ENCODE assay signal across 20 cellular contexts in genomic region chr3:183958226-183958625, GRCh38. TPM values are rescaled to one million over a fixed set of nuclear protein-coding genes. Genes with fewer than 3 reads are reported as not detected.
A peak's percentile ranks its signal among the peaks of the same experiment; 100 is the strongest.
DNase-seq lines count a peak whose midpoint lies in the region; ATAC-seq and TF ChIP-seq lines count a peak whose summit lies in the region.
"Had no signal": no experiment of that assay in that cellular context is flagged by ENCODE, and none has a peak within 500 bp of the region (broad histone marks: within the 10 kb centered on the region; RNA-seq: fewer than 3 reads in every experiment).

No MANE protein-coding gene starts in this region.

- H3K4me1 ChIP-seq in colonic mucosa (no peaks in the 10 kb centered on the region), left lung (no peaks in the 10 kb centered on the region), stomach (peaks cover 0 to 7% (median 0%) of the 10 kb centered on the region in 4 donors), testis (no peaks in the 10 kb centered on the region)

- no peak for TF ChIP-seq POLR2A in stomach (IDR thresholded peaks at IDR 0.05)
- no peak for TF ChIP-seq POLR2A in testis (IDR thresholded peaks at IDR 0.05)

- TF ChIP-seq CTCF in colonic mucosa (IDR thresholded peaks at IDR 0.05) (no peak), left lung (IDR thresholded peaks at IDR 0.05) (no peak), stomach (IDR thresholded peaks at IDR 0.05) (no peak), testis (IDR thresholded peaks at IDR 0.05) (no peak)

- peak overlapping the region; percentile 61 for H3K27ac ChIP-seq in colonic mucosa
- no peak overlapping the region for H3K27ac ChIP-seq in left lung
- H3K27ac ChIP-seq in stomach = peak overlapping the region; percentile 50 to 86 (median 78)
- H3K27ac ChIP-seq in testis = no peak overlapping the region
- H3K27ac ChIP-seq: 22Rv1, HL-60 had no signal

- no peak overlapping the region for H3K4me3 ChIP-seq in colonic mucosa
- H3K4me3 ChIP-seq in left lung = no peak overlapping the region
- H3K4me3 ChIP-seq in stomach = no peak overlapping the region
- H3K4me3 ChIP-seq in testis = no peak overlapping the region

- H3K4me1 Mint-ChIP-seq in activated naive CD8-positive, alpha-beta T cell treated with anti-CD3 and anti-CD28 coated beads, Interleukin-2, amount 50 U/mL, for 24 hours = peaks cover 2% of the 10 kb centered on the region
- H3K4me1 Mint-ChIP-seq in activated naive CD8-positive, alpha-beta T cell treated with anti-CD3 and anti-CD28 coated beads for 36 hours = no peaks in the 10 kb centered on the region
- H3K4me1 Mint-ChIP-seq: B cell had no signal

- no peak overlapping the region for H3K4me3 Mint-ChIP-seq in activated naive CD8-positive, alpha-beta T cell treated with anti-CD3 and anti-CD28 coated beads, Interleukin-2, amount 50 U/mL, for 24 hours
- H3K4me3 Mint-ChIP-seq in activated naive CD8-positive, alpha-beta T cell treated with anti-CD3 and anti-CD28 coated beads for 36 hours = no peak overlapping the region
- H3K4me3 Mint-ChIP-seq: B cell; CD4-positive, alpha-beta T cell; IgD-negative memory B cell had no signal

- intact Hi-C loops in colonic mucosa (cut with DNase I) = no loop called here
- intact Hi-C loops in left lung (cut with DNase I) = no loop called here
- intact Hi-C loops in stomach (cut with DNase I; ENCODE audit: low total_unique reads) = no loop called here
- intact Hi-C loops in testis (cut with DNase I; ENCODE audit: low total_unique reads) = no loop called here

- no peaks in the 10 kb centered on the region for H3K27me3 ChIP-seq in colonic mucosa
- no peaks in the 10 kb centered on the region for H3K27me3 ChIP-seq in left lung
- no peaks in the 10 kb centered on the region for H3K27me3 ChIP-seq in stomach
- no peaks in the 10 kb centered on the region for H3K27me3 ChIP-seq in testis

- peak overlapping the region in 1 of 2 donors; percentile 28 for H3K9ac ChIP-seq in colonic mucosa (ENCODE audit: low read depth in 2 of 2, low read length in 2 of 2)

- peak overlapping the region; percentile 7 for H3K27ac Mint-ChIP-seq in activated naive CD8-positive, alpha-beta T cell treated with anti-CD3 and anti-CD28 coated beads, Interleukin-2, amount 50 U/mL, for 24 hours
- no peak overlapping the region for H3K27ac Mint-ChIP-seq in activated naive CD8-positive, alpha-beta T cell treated with anti-CD3 and anti-CD28 coated beads for 36 hours
- H3K27ac Mint-ChIP-seq: B cell; CD4-positive, alpha-beta T cell; IgD-negative memory B cell had no signal

- H3K27me3 Mint-ChIP-seq in activated naive CD8-positive, alpha-beta T cell treated with anti-CD3 and anti-CD28 coated beads, Interleukin-2, amount 50 U/mL, for 24 hours = no peaks in the 10 kb centered on the region
- no peaks in the 10 kb centered on the region for H3K27me3 Mint-ChIP-seq in activated naive CD8-positive, alpha-beta T cell treated with anti-CD3 and anti-CD28 coated beads for 36 hours
- H3K27me3 Mint-ChIP-seq: B cell; CD4-positive, alpha-beta T cell; IgD-negative memory B cell had no signal

- 33 to 66% (median 45%) methylated on average over 3 of the region's 3 CpGs for WGBS in stomach, 5 donors
- 87 to 90% methylated on average over 3 of the region's 3 CpGs for WGBS in testis, 2 donors

- H3K9me3 ChIP-seq in colonic mucosa = no peaks in the 10 kb centered on the region
- H3K9me3 ChIP-seq in left lung = no peaks in the 10 kb centered on the region
- no peaks in the 10 kb centered on the region for H3K9me3 ChIP-seq in stomach
- no peaks in the 10 kb centered on the region for H3K9me3 ChIP-seq in testis

- TF ChIP-seq EP300 in stomach (IDR thresholded peaks at IDR 0.05) = no peak

- no peak for DNase-seq in activated naive CD8-positive, alpha-beta T cell treated with anti-CD3 and anti-CD28 coated beads, Interleukin-2, amount 50 U/mL, for 24 hours
- DNase-seq in activated naive CD8-positive, alpha-beta T cell treated with anti-CD3 and anti-CD28 coated beads for 36 hours = no peak
- no peak for DNase-seq in colonic mucosa
- no peak for DNase-seq in left lung
- DNase-seq in stomach = no peak
- no peak for DNase-seq in testis
- no peak for DNase-seq in activated naive CD4-positive, alpha-beta T cell (lab: John Stamatoyannopoulos, UW)
- DNase-seq: CD4-positive, alpha-beta T cell; DMS79; HCEC 1CT; Kasumi-1; NCI-H1417 treated with DMSO at 0.1 percent for 48 hours; NCI-H2029; NCI-H2171; NCI-H446 treated with DMSO at 0.1 percent for 48 hours had no signal

- peaks cover 7% of the 10 kb centered on the region for H3K36me3 Mint-ChIP-seq in activated naive CD8-positive, alpha-beta T cell treated with anti-CD3 and anti-CD28 coated beads, Interleukin-2, amount 50 U/mL, for 24 hours (ENCODE audit: low read depth)
- peaks cover 12% of the 10 kb centered on the region for H3K36me3 Mint-ChIP-seq in activated naive CD8-positive, alpha-beta T cell treated with anti-CD3 and anti-CD28 coated beads for 36 hours

- H3K36me3 ChIP-seq in colonic mucosa (no peaks in the 10 kb centered on the region), left lung (peaks cover 0 to 50% of the 10 kb centered on the region in 2 donors), stomach (peaks cover 23 to 84% (median 80%) of the 10 kb centered on the region in 4 donors), testis (ENCODE audit: low read depth, missing control alignments) (no peaks in the 10 kb centered on the region)

- H3K9me3 Mint-ChIP-seq in activated naive CD8-positive, alpha-beta T cell treated with anti-CD3 and anti-CD28 coated beads, Interleukin-2, amount 50 U/mL, for 24 hours = no peaks in the 10 kb centered on the region
- no peaks in the 10 kb centered on the region for H3K9me3 Mint-ChIP-seq in activated naive CD8-positive, alpha-beta T cell treated with anti-CD3 and anti-CD28 coated beads for 36 hours
- H3K9me3 Mint-ChIP-seq: CD4-positive, alpha-beta T cell; IgD-negative memory B cell had no signal

- no peak for ATAC-seq in activated naive CD8-positive, alpha-beta T cell treated with anti-CD3 and anti-CD28 coated beads, Interleukin-2, amount 50 U/mL, for 24 hours
- ATAC-seq in left lung (peak; percentile 47), HG03196 (IDR thresholded peaks at IDR 0.05; ENCODE audit: unreplicated experiment) (no peak)

RNA-seq across cellular contexts. Expression of gene ABCC5, which starts 59.5 kb away (rescaled TPM):
- total RNA-seq in activated naive CD8-positive, alpha-beta T cell treated with anti-CD3 and anti-CD28 coated beads for 36 hours = 10 to 100 TPM; 13.1 to 14.1 TPM
- total RNA-seq in colonic mucosa = 10 to 100 TPM; 15.1 to 16.6 TPM
- total RNA-seq in left lung = 10 to 100 TPM; 37.7 to 40.5 TPM
- total RNA-seq in stomach = 100 to 1,000 TPM in 3 of 5 donors, 10 to 100 TPM in 2; 62.6 to 241 (median 122) TPM
- polyA plus RNA-seq in stomach = 10 to 100 TPM; 16.6 to 54.1 (median 19.7) TPM
- total RNA-seq in testis = 10 to 100 TPM; 61.5 to 77.9 TPM
- polyA plus RNA-seq in testis (ENCODE audit: insufficient read depth, low read depth, low replicate concordance) = 35.2 TPM

Comparison
In these comparisons a context has a peak if more than half of its experiments do, and no peak if none do; other contexts are left out.
1. H3K27ac ChIP-seq: peak in colonic mucosa (single experiment) and stomach (5 of 5); none in left lung (0 of 2) and testis (0 of 2).